6 cellular contexts compared by ENCODE assay signal in the genomic region with DNA sequence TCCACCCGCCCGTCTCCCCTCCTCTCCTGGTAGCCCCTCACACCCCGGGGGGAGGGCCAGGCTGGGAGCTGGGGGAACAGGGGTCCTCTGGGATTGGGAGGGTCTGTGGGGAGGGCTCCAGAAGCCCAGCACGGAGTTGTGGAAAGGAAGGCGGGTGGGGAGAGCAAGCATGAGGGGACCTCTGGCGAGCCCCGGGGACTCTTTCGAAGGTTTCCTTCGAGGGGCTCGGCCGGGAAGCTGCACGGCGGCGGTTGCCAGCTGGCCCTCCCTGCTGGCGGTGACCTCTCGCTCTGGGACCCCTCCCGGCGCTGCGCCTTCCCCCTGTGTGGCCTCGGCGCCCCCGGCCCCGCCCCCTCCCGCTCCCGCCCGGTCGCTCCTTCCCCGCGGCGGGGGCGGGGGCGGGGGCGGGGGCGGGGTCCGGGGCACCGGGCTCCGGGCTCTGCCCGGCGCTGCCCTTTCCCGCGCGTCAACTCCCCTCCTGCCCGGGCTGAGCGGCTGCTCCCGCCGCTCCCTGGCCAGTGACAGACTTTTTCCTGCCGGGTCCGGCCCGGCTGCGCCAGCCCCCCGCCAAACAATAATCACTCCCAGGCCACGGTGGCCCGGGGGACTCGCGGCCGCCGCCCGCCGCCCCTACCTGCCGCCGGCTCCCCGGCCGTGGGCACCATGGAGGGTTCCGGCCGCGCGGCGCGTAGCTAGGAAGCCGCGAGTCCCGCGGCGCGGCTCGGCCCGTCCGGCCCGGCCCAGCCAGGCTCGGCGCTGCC. TPM values are rescaled to one million over a fixed set of nuclear protein-coding genes. Genes with fewer than 3 reads are reported as not detected.
DNase-seq lines count a peak whose midpoint lies in the region; ATAC-seq and TF ChIP-seq lines count a peak whose summit lies in the region.

No MANE protein-coding gene starts in this region.

- H3K4me3 ChIP-seq in prostate gland = peak overlapping the region; percentile 70 to 81

- ATAC-seq in HG02642 (IDR thresholded peaks at IDR 0.05; ENCODE audit: poor library complexity, unreplicated experiment) = peak; percentile 24

- TF ChIP-seq POLR2A in prostate gland (IDR thresholded peaks at IDR 0.05) = peak; percentile 40

- peak overlapping the region; percentile 86 to 89 for H3K27ac ChIP-seq in prostate gland

- TF ChIP-seq CTCF in prostate gland (IDR thresholded peaks at IDR 0.05) = no peak

- H3K9me3 ChIP-seq in prostate gland = no peaks in the 10 kb centered on the region

- DNase-seq in ecto neural progenitor cell (ENCODE audit: low spot score) (peak; percentile 77), prostate gland (ENCODE audit: low spot score) (no peak), hepatic stellate cell (ENCODE audit: low spot score) (no peak), NCI-H2227 treated with DMSO at 0.1 percent for 48 hours (lab: John Stamatoyannopoulos, UW) (no peak)
- DNase-seq in activated naive CD4-positive, alpha-beta T cell (lab: John Stamatoyannopoulos, UW) = no peak

- intact Hi-C loops in prostate gland (cut with DNase I) = no loop called here

- 4% methylated on average over 30 of the region's 81 CpGs for WGBS in prostate gland

- peaks cover 19% of the 10 kb centered on the region for H3K4me1 ChIP-seq in prostate gland (replicated peaks)

- no peaks in the 10 kb centered on the region for H3K27me3 ChIP-seq in prostate gland (replicated peaks; ENCODE audit: insufficient read depth)

- H3K36me3 ChIP-seq in prostate gland = no peaks in the 10 kb centered on the region

RNA-seq across cellular contexts. Expression of a gene that starts 1.0 kb away (rescaled TPM):
- 1 to 10 TPM; 2.5 to 2.6 TPM for total RNA-seq in prostate gland

RNA-seq across cellular contexts. Expression of a gene that starts 19.1 kb away (rescaled TPM):
- 100 to 1,000 TPM in 1 of 2 donors, 10 to 100 TPM in 1; 95.1 to 145 TPM for total RNA-seq in prostate gland

RNA-seq across cellular contexts. Expression of a gene that starts 19.4 kb away (rescaled TPM):
- 10 to 100 TPM; 30.2 to 49.4 TPM for total RNA-seq in prostate gland

RNA-seq across cellular contexts. Expression of a gene that starts 29.2 kb away (rescaled TPM):
- total RNA-seq in prostate gland = 100 to 1,000 TPM; 168 to 215 TPM

RNA-seq across cellular contexts. Expression of a gene that starts 31.5 kb away (rescaled TPM):
- total RNA-seq in prostate gland = 1 to 10 TPM; 3.7 to 6.5 TPM
